Comparison of ENCODE assay signal across 8 cellular contexts in genomic region chr4:123587983-123588494, GRCh38.
A peak's percentile ranks its signal among the peaks of the same experiment; 100 is the strongest.
DNase-seq lines count a peak whose midpoint lies in the region; ATAC-seq, FAIRE-seq and TF ChIP-seq lines count a peak whose summit lies in the region.

No MANE protein-coding gene starts in this region.

- TF ChIP-seq CTCF in AG09309 (IDR thresholded peaks at IDR 0.05; ENCODE audit: control insufficient read depth, insufficient read depth, low read depth, low read length, missing control alignments) (no peak), coronary artery (IDR thresholded peaks at IDR 0.05) (no peak), pancreas (IDR thresholded peaks at IDR 0.05) (no peak)

- intact Hi-C loops in pancreas (cut with DNase I): no loop called here

- H3K4me3 ChIP-seq in AG09309 (ENCODE audit: control insufficient read depth, low read depth, low read length) (no peak overlapping the region), coronary artery (peak overlapping the region; percentile 7), pancreas (no peak overlapping the region)

- H3K4me1 ChIP-seq in pancreas: peaks cover 0 to 8% (median 0%) of the 10 kb centered on the region in 3 donors

- DNase-seq in AG09309 (ENCODE audit: low read depth): peak; percentile 87
- peak; percentile 88 for DNase-seq in NCI-H146 treated with DMSO at 0.1 percent for 48 hours (lab: John Stamatoyannopoulos, UW; ENCODE audit: unreplicated experiment)
- no peak for DNase-seq in coronary artery (ENCODE audit: low spot score)
- peak in 2 of 6 donors; percentile 6 to 28 for DNase-seq in pancreas
- DNase-seq in NCI-H2171 (lab: John Stamatoyannopoulos, UW): no peak
- DNase-seq in T-helper 1 cell: no peak
- no peak for DNase-seq in stimulated activated naive CD4-positive, alpha-beta T cell treated with Interleukin-2 at 50 U/mL for 16 hours (lab: John Stamatoyannopoulos, UW)

- H3K27ac ChIP-seq in coronary artery (peak overlapping the region; percentile 73 to 87), pancreas (peak overlapping the region in 2 of 4 donors; percentile 32 to 48)

- ATAC-seq in GM21576 (IDR thresholded peaks at IDR 0.05; ENCODE audit: unreplicated experiment) (peak; percentile 14), pancreas (peak; percentile 35 to 94 (median 85))

- peak; percentile 76 for FAIRE-seq in pancreas (lab: Jason Lieb, UNC)

- WGBS in pancreas, 2 donors: 40 to 42% methylated on average over 8 of the region's 8 CpGs

- H3K27me3 ChIP-seq in pancreas: no peaks in the 10 kb centered on the region

- H3K9me3 ChIP-seq in pancreas: no peaks in the 10 kb centered on the region

- H3K36me3 ChIP-seq in pancreas: no peaks in the 10 kb centered on the region

Comparison
In these comparisons a context has a peak if more than half of its experiments do, and no peak if none do; other contexts are left out.
1. DNase-seq: peak in AG09309 (single experiment) and NCI-H146 treated with DMSO at 0.1 percent for 48 hours (single experiment); none in coronary artery (single experiment), NCI-H2171 (single experiment), T-helper 1 cell (0 of 5) and stimulated activated naive CD4-positive, alpha-beta T cell treated with Interleukin-2 at 50 U/mL for 16 hours (single experiment).